In the genomic region with DNA sequence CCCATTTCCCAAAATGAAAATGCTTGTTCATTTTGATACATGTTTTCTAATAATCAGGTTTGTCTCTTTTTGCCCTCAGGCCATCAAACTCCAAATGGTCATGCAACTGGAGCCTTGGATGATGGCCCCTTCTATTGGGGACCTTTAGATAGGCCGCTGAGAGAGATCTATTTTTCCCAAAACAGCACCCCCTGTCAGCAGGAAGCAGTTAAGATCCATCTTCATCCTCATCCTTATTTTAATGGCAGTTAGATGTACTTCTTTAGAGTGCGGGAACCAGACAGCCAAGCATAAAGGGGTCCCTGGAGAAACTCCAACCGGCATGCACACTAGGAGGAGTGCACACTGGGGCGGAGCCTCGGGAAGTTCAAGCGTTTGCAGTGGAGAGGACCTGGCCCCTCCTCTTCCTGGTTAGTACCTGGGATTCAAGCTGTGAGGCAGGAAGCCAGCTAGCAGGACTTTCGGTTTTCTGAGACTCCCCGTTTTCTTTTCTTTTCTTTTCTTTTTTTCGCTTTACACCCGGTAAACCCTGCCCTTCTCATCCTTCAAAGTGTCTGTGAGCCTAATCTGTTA, we compare ENCODE assay signal across 15 cellular contexts. TPM values are rescaled to one million over a fixed set of nuclear protein-coding genes. Genes with fewer than 3 reads are reported as not detected.
DNase-seq lines count a peak whose midpoint lies in the region; ATAC-seq and TF ChIP-seq lines count a peak whose summit lies in the region.
"Had no signal": no experiment of that assay in that cellular context is flagged by ENCODE, and none has a peak within 500 bp of the region (broad histone marks: within the 10 kb centered on the region; RNA-seq: fewer than 3 reads in every experiment).

No MANE protein-coding gene starts in this region.

- H3K4me1 ChIP-seq in thoracic aorta (ENCODE audit: control insufficient read depth in 1 of 2, low read depth in 2 of 2): no peaks in the 10 kb centered on the region
- H3K4me1 ChIP-seq: breast epithelium, Peyer's patch, stomach had no signal

- H3K27me3 Mint-ChIP-seq in stimulated activated naive B cell treated with anti-CD40 and anti-IgM and Interleukin-4, amounts not matched to agents 10 μg/mL and 1 μg/mL and 100 μg/mL, for 72 hours: no peaks in the 10 kb centered on the region

- ATAC-seq in thoracic aorta (ENCODE audit: insufficient number of reproducible peaks, low FRiP score, low read depth) (no peak), sciatic nerve (no peak)
- ATAC-seq in stimulated activated naive B cell treated with anti-CD40 and anti-IgM and Interleukin-4, amounts not matched to agents 10 μg/mL and 1 μg/mL and 100 μg/mL, for 72 hours (replicated peaks): no peak
- ATAC-seq: activated T-cell treated with anti-CD3 and anti-CD28 coated beads, Interleukin-2, amount 50 U/mL, for 72 hours had no signal

- H3K4me3 ChIP-seq in fibroblast of pulmonary artery (replicated peaks; ENCODE audit: low read depth, low read length) (no peak overlapping the region), thoracic aorta (peak overlapping the region; percentile 39)

- no peaks in the 10 kb centered on the region for H3K27me3 ChIP-seq in thoracic aorta (replicated peaks; ENCODE audit: insufficient read depth)
- H3K27me3 ChIP-seq: breast epithelium, neutrophil, Peyer's patch, stomach had no signal

- no peaks in the 10 kb centered on the region for H3K4me1 Mint-ChIP-seq in stimulated activated naive B cell treated with anti-CD40 and anti-IgM and Interleukin-4, amounts not matched to agents 10 μg/mL and 1 μg/mL and 100 μg/mL, for 72 hours

- no peaks in the 10 kb centered on the region for H3K36me3 Mint-ChIP-seq in stimulated activated naive B cell treated with anti-CD40 and anti-IgM and Interleukin-4, amounts not matched to agents 10 μg/mL and 1 μg/mL and 100 μg/mL, for 72 hours

- TF ChIP-seq CTCF in fibroblast of pulmonary artery (IDR thresholded peaks at IDR 0.05; ENCODE audit: low read length, missing control alignments) (peak; percentile 21), thoracic aorta (IDR thresholded peaks at IDR 0.05) (no peak)

- H3K4me3 Mint-ChIP-seq in stimulated activated naive B cell treated with anti-CD40 and anti-IgM and Interleukin-4, amounts not matched to agents 10 μg/mL and 1 μg/mL and 100 μg/mL, for 72 hours: no peak overlapping the region
- H3K4me3 Mint-ChIP-seq: activated T-cell treated with anti-CD3 and anti-CD28 coated beads, Interleukin-2, amount 50 U/mL, for 72 hours had no signal

- DNase-seq in SIG-M5 treated with dmso at 0.1 percent for 504 hours (lab: John Stamatoyannopoulos, UW; ENCODE audit: unreplicated experiment) (peak; percentile 5), SIG-M5 (lab: John Stamatoyannopoulos, UW) (no peak), NCI-H510A treated with DMSO at 0.1 percent for 48 hours (lab: John Stamatoyannopoulos, UW) (peak; percentile 2), fibroblast of pulmonary artery (ENCODE audit: low read depth) (no peak), thoracic aorta (ENCODE audit: low spot score) (no peak), sciatic nerve (ENCODE audit: low spot score) (no peak)
- DNase-seq in stimulated activated naive B cell treated with anti-CD40 and anti-IgM and Interleukin-4, amounts not matched to agents 10 μg/mL and 1 μg/mL and 100 μg/mL, for 72 hours: no peak
- DNase-seq in activated CD4-positive, alpha-beta T cell treated with anti-CD3 and anti-CD28 coated beads for 1 hour: no peak
- DNase-seq: activated T-cell treated with anti-CD3 and anti-CD28 coated beads, Interleukin-2, amount 50 U/mL, for 72 hours; erythroblast; H7; stomach had no signal

- H3K9me3 ChIP-seq in thoracic aorta: no peaks in the 10 kb centered on the region
- H3K9me3 ChIP-seq: breast epithelium, neutrophil, Peyer's patch, stomach had no signal

- no peak overlapping the region for H3K27ac Mint-ChIP-seq in stimulated activated naive B cell treated with anti-CD40 and anti-IgM and Interleukin-4, amounts not matched to agents 10 μg/mL and 1 μg/mL and 100 μg/mL, for 72 hours
- H3K27ac Mint-ChIP-seq: activated T-cell treated with anti-CD3 and anti-CD28 coated beads, Interleukin-2, amount 50 U/mL, for 72 hours had no signal

- intact Hi-C loops in sciatic nerve (cut with DNase I): no loop called here

- H3K36me3 ChIP-seq in thoracic aorta: no peaks in the 10 kb centered on the region
- H3K36me3 ChIP-seq: breast epithelium, neutrophil, Peyer's patch, stomach had no signal

- no peaks in the 10 kb centered on the region for H3K9me3 Mint-ChIP-seq in stimulated activated naive B cell treated with anti-CD40 and anti-IgM and Interleukin-4, amounts not matched to agents 10 μg/mL and 1 μg/mL and 100 μg/mL, for 72 hours
- H3K9me3 Mint-ChIP-seq: activated T-cell treated with anti-CD3 and anti-CD28 coated beads, Interleukin-2, amount 50 U/mL, for 72 hours had no signal

- no peak overlapping the region for H3K27ac ChIP-seq in thoracic aorta
- H3K27ac ChIP-seq: breast epithelium, neutrophil, Peyer's patch, stomach had no signal

RNA-seq across cellular contexts. Expression of gene STRIT1, which starts 31.9 kb away (rescaled TPM):
- total RNA-seq in thoracic aorta: not detected
- not detected for total RNA-seq in sciatic nerve
- total RNA-seq: activated T-cell treated with anti-CD3 and anti-CD28 coated beads, Interleukin-2, amount 50 U/mL, for 72 hours; H7; Peyer's patch; stomach had no signal

Comparison
In these comparisons a context has a peak if more than half of its experiments do, and no peak if none do; other contexts are left out.
1. DNase-seq: peak in SIG-M5 treated with dmso at 0.1 percent for 504 hours (single experiment) and NCI-H510A treated with DMSO at 0.1 percent for 48 hours (single experiment); none in SIG-M5 (single experiment), fibroblast of pulmonary artery (single experiment), thoracic aorta (single experiment), stimulated activated naive B cell treated with anti-CD40 and anti-IgM and Interleukin-4, amounts not matched to agents 10 μg/mL and 1 μg/mL and 100 μg/mL, for 72 hours (single experiment), activated CD4-positive, alpha-beta T cell treated with anti-CD3 and anti-CD28 coated beads for 1 hour (single experiment) and sciatic nerve (single experiment).